In the genomic region with DNA sequence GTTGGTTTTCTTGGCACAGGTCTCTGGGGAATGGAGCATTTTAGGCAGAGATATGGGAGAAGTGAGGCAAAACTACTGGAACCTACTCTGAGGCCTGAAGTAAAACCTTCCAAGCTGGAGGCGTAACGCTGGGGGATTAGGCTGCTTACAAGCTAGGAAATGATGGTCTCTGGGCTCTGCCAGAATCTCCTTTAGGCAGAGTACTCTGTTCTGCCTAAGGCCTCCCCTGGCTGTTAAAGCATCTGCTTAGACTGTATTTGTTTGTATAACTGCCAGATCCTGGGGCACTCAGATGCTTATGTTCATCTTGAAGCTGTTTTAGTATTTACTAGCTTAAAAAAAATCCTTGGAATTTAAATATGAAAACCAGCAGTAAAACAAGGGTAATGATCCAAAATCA, we compare ENCODE assay signal across 3 cellular contexts.
TF ChIP-seq lines count a peak whose summit lies in the region.

No MANE protein-coding gene starts in this region.

TF ChIP-seq in SK-N-SH treated with all-trans-retinoic acid at 6 μM for 48 hours, 23 proteins besides CTCF, POLR2A, EP300 and RAD21 (continues in another document):
- TF ChIP-seq, protein P1, sequence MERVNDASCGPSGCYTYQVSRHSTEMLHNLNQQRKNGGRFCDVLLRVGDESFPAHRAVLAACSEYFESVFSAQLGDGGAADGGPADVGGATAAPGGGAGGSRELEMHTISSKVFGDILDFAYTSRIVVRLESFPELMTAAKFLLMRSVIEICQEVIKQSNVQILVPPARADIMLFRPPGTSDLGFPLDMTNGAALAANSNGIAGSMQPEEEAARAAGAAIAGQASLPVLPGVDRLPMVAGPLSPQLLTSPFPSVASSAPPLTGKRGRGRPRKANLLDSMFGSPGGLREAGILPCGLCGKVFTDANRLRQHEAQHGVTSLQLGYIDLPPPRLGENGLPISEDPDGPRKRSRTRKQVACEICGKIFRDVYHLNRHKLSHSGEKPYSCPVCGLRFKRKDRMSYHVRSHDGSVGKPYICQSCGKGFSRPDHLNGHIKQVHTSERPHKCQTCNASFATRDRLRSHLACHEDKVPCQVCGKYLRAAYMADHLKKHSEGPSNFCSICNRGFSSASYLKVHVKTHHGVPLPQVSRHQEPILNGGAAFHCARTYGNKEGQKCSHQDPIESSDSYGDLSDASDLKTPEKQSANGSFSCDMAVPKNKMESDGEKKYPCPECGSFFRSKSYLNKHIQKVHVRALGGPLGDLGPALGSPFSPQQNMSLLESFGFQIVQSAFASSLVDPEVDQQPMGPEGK (CRISPR knock-in tag; IDR thresholded peaks at IDR 0.05; ENCODE audit: borderline replicate concordance), result no peak
- TF ChIP-seq BACH2 (CRISPR knock-in tag; IDR thresholded peaks at IDR 0.05; ENCODE audit: borderline replicate concordance), result no peak
- TF ChIP-seq, protein P2, sequence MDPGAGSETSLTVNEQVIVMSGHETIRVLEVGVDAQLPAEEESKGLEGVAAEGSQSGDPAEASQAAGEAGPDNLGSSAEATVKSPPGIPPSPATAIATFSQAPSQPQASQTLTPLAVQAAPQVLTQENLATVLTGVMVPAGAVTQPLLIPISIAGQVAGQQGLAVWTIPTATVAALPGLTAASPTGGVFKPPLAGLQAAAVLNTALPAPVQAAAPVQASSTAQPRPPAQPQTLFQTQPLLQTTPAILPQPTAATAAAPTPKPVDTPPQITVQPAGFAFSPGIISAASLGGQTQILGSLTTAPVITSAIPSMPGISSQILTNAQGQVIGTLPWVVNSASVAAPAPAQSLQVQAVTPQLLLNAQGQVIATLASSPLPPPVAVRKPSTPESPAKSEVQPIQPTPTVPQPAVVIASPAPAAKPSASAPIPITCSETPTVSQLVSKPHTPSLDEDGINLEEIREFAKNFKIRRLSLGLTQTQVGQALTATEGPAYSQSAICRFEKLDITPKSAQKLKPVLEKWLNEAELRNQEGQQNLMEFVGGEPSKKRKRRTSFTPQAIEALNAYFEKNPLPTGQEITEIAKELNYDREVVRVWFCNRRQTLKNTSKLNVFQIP (CRISPR knock-in tag; IDR thresholded peaks at IDR 0.05; ENCODE audit: borderline replicate concordance, low read depth), result no peak
- no peak for TF ChIP-seq ZNF565 (CRISPR knock-in tag; conservative IDR thresholded peaks at IDR 0.05; ENCODE audit: low read depth)
- TF ChIP-seq TOX (CRISPR knock-in tag; IDR thresholded peaks at IDR 0.05; ENCODE audit: borderline replicate concordance), result no peak
- TF ChIP-seq, protein P3, sequence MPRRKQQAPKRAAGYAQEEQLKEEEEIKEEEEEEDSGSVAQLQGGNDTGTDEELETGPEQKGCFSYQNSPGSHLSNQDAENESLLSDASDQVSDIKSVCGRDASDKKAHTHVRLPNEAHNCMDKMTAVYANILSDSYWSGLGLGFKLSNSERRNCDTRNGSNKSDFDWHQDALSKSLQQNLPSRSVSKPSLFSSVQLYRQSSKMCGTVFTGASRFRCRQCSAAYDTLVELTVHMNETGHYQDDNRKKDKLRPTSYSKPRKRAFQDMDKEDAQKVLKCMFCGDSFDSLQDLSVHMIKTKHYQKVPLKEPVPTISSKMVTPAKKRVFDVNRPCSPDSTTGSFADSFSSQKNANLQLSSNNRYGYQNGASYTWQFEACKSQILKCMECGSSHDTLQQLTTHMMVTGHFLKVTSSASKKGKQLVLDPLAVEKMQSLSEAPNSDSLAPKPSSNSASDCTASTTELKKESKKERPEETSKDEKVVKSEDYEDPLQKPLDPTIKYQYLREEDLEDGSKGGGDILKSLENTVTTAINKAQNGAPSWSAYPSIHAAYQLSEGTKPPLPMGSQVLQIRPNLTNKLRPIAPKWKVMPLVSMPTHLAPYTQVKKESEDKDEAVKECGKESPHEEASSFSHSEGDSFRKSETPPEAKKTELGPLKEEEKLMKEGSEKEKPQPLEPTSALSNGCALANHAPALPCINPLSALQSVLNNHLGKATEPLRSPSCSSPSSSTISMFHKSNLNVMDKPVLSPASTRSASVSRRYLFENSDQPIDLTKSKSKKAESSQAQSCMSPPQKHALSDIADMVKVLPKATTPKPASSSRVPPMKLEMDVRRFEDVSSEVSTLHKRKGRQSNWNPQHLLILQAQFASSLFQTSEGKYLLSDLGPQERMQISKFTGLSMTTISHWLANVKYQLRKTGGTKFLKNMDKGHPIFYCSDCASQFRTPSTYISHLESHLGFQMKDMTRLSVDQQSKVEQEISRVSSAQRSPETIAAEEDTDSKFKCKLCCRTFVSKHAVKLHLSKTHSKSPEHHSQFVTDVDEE (CRISPR knock-in tag; IDR thresholded peaks at IDR 0.05), result no peak
- no peak for TF ChIP-seq ESRRG (CRISPR knock-in tag; IDR thresholded peaks at IDR 0.05)
- no peak for TF ChIP-seq ISL1 (CRISPR knock-in tag; IDR thresholded peaks at IDR 0.05)
- no peak for TF ChIP-seq ARNTL (CRISPR knock-in tag; IDR thresholded peaks at IDR 0.05; ENCODE audit: borderline replicate concordance, low read depth)
- no peak for TF ChIP-seq CSDC2 (CRISPR knock-in tag; IDR thresholded peaks at IDR 0.05)
- TF ChIP-seq ZNF8 (CRISPR knock-in tag; IDR thresholded peaks at IDR 0.05), result no peak

TF ChIP-seq in SK-N-SH, 30 proteins besides CTCF, POLR2A, EP300 and RAD21:
- TF ChIP-seq TCF12 (IDR thresholded peaks at IDR 0.05) (no peak), GATA2 (CRISPR knock-in tag; IDR thresholded peaks at IDR 0.05) (no peak)
- TF ChIP-seq, protein P4, sequence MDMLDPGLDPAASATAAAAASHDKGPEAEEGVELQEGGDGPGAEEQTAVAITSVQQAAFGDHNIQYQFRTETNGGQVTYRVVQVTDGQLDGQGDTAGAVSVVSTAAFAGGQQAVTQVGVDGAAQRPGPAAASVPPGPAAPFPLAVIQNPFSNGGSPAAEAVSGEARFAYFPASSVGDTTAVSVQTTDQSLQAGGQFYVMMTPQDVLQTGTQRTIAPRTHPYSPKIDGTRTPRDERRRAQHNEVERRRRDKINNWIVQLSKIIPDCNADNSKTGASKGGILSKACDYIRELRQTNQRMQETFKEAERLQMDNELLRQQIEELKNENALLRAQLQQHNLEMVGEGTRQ (IDR thresholded peaks at IDR 0.05; ENCODE audit: borderline replicate concordance, low read depth, low read length), result no peak

TF ChIP-seq in IMR-90, 13 proteins besides CTCF, POLR2A, EP300 and RAD21:
- no peak for TF ChIP-seq MAFK (IDR thresholded peaks at IDR 0.05; ENCODE audit: low read depth, low read length)
- TF ChIP-seq CHD1 (IDR thresholded peaks at IDR 0.05; ENCODE audit: low read depth, low read length), result no peak
- TF ChIP-seq CEBPB (IDR thresholded peaks at IDR 0.05; ENCODE audit: low read depth, low read length), result no peak
- no peak for TF ChIP-seq BHLHE40 (IDR thresholded peaks at IDR 0.05; ENCODE audit: low read depth, low read length)
- TF ChIP-seq, protein P4 (IDR thresholded peaks at IDR 0.05; ENCODE audit: low read depth, low read length), result no peak
- TF ChIP-seq MAZ (IDR thresholded peaks at IDR 0.05; ENCODE audit: borderline replicate concordance, low read depth, low read length), result no peak
- no peak for TF ChIP-seq SMC3 (IDR thresholded peaks at IDR 0.05; ENCODE audit: low read depth, low read length)
- TF ChIP-seq, protein P5, sequence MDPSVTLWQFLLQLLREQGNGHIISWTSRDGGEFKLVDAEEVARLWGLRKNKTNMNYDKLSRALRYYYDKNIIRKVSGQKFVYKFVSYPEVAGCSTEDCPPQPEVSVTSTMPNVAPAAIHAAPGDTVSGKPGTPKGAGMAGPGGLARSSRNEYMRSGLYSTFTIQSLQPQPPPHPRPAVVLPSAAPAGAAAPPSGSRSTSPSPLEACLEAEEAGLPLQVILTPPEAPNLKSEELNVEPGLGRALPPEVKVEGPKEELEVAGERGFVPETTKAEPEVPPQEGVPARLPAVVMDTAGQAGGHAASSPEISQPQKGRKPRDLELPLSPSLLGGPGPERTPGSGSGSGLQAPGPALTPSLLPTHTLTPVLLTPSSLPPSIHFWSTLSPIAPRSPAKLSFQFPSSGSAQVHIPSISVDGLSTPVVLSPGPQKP (IDR thresholded peaks at IDR 0.05; ENCODE audit: borderline replicate concordance, low read depth, low read length), result no peak
- no peak for TF ChIP-seq RFX5 (IDR thresholded peaks at IDR 0.05; ENCODE audit: low read depth, low read length)
- no peak for TF ChIP-seq MXI1 (IDR thresholded peaks at IDR 0.05; ENCODE audit: borderline replicate concordance, low read depth, low read length)
- no peak for TF ChIP-seq RCOR1 (IDR thresholded peaks at IDR 0.05; ENCODE audit: insufficient replicate concordance, low read length)
- no peak for TF ChIP-seq NFE2L2 (IDR thresholded peaks at IDR 0.05; ENCODE audit: low read depth, low read length)
- no peak for TF ChIP-seq FOS (IDR thresholded peaks at IDR 0.05; ENCODE audit: low read depth, low read length)
